Comparison of ENCODE assay signal across 7 cellular contexts in the genomic region with DNA sequence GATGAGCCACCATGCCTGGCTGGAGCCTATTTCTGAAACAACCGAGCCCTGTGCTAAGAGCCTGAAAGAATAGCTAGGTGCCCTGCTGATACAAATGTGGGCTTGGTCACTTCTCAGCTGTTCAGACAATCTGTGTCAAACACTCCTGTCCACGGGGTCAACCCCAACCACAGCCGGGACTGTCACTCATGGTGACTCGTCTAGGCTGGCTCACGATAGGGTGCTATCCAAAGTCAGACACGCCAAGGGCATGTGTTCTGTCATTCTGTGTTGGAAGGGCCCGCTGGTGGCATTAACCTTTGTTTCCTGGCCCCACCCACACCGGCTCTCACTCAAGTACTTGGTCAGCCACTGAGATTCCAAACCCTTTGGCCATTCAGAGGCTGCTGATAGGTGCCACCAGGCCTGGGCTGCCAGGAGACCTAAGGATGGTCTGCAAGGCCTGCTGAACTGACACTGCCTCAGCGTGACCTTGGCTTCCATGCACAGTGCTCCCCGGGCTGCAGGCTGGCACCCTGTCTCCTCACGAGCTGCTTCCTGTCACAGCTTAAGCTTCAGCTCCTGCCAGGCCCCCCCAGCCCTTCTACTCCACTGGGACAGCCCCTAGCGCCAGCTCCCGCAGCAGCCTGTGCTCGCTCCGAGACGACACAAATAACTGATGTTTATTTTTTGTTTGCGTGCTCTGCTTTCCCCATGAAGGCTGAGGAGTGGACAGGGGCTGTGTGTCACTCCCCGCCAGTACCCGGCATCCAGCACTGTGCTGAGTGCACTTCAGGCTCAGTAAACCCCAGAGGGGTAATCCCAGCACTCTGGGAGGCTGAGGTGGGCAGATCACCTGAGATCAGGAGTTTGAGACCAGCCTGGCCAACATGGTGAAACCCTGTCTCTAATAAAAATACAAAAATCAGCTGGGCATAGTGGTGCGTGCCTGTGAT. TPM values are rescaled to one million over a fixed set of nuclear protein-coding genes. Genes with fewer than 3 reads are reported as not detected.
A peak's percentile ranks its signal among the peaks of the same experiment; 100 is the strongest.
DNase-seq lines count a peak whose midpoint lies in the region; ATAC-seq and TF ChIP-seq lines count a peak whose summit lies in the region.

No MANE protein-coding gene starts in this region.

- H3K4me3 ChIP-seq in gastroesophageal sphincter = no peak overlapping the region
- peak overlapping the region; percentile 8 for H3K4me3 ChIP-seq in thoracic aorta

- H3K36me3 ChIP-seq in gastroesophageal sphincter (peaks cover 0 to 40% of the 10 kb centered on the region in 2 donors), thoracic aorta (peaks cover 23% of the 10 kb centered on the region)

- no peak overlapping the region for H3K4me3 Mint-ChIP-seq in Calu3 (ENCODE audit: low read depth, unreplicated experiment)

- peaks cover 49% of the 10 kb centered on the region for H3K36me3 Mint-ChIP-seq in Calu3 (ENCODE audit: insufficient read depth, unreplicated experiment)

- intact Hi-C loops in Calu3 (cut with micrococcal nuclease; ENCODE audit: unreplicated experiment) = no loop called here

- CTCF ChIA-PET in Calu3 (lab: Charles Lee) = interaction anchor here (1.1 kb wide), 1 partner anchor 15 kb away, joined by 3 read pairs; no protein-coding TSS in a partner anchor

- peak overlapping the region in 3 of 4 donors; percentile 78 to 97 (median 97) for H3K27ac ChIP-seq in gastroesophageal sphincter
- H3K27ac ChIP-seq in thoracic aorta = peak overlapping the region; percentile 56 to 83

- no TSS peak for BruUV-seq in Calu3 (replicated peaks; lab: Mats Ljungman, UMichigan)

- peak; percentile 22 for ATAC-seq in HG02759 (IDR thresholded peaks at IDR 0.05; ENCODE audit: unreplicated experiment)
- peak; percentile 27 to 36 for ATAC-seq in activated CD4-positive, CD25-positive, alpha-beta regulatory T cell treated with anti-CD3 and anti-CD28 coated beads, Interleukin-2, amount 50 U/mL, for 24 hours
- no peak for ATAC-seq in gastroesophageal sphincter
- no peak for ATAC-seq in thoracic aorta (ENCODE audit: insufficient number of reproducible peaks, low FRiP score, low read depth)

- no peak overlapping the region for H3K27ac Mint-ChIP-seq in Calu3 (ENCODE audit: unreplicated experiment)

- TF ChIP-seq CTCF in gastroesophageal sphincter (IDR thresholded peaks at IDR 0.05) (no peak), thoracic aorta (IDR thresholded peaks at IDR 0.05) (no peak), Calu3 (IDR thresholded peaks at IDR 0.05; ENCODE audit: unreplicated experiment) (no peak)

- H3K4me1 ChIP-seq in gastroesophageal sphincter = peaks cover 15 to 100% (median 67%) of the 10 kb centered on the region in 3 donors
- H3K4me1 ChIP-seq in thoracic aorta (ENCODE audit: control insufficient read depth in 1 of 2, low read depth in 2 of 2) = peaks cover 75 to 96% of the 10 kb centered on the region in 2 donors

- H3K9me3 ChIP-seq in gastroesophageal sphincter = no peaks in the 10 kb centered on the region
- no peaks in the 10 kb centered on the region for H3K9me3 ChIP-seq in thoracic aorta

- TF ChIP-seq POLR2A in gastroesophageal sphincter (IDR thresholded peaks at IDR 0.05) = no peak

- TF ChIP-seq EP300 in gastroesophageal sphincter (IDR thresholded peaks at IDR 0.05) = no peak

- peaks cover 28% of the 10 kb centered on the region for H3K4me1 Mint-ChIP-seq in Calu3 (ENCODE audit: low read depth, unreplicated experiment)

- DNase-seq in thoracic aorta (ENCODE audit: low spot score) (no peak), Calu3 (no peak), NCI-H82 treated with DMSO at 0.1 percent for 48 hours (lab: John Stamatoyannopoulos, UW; ENCODE audit: unreplicated experiment) (no peak), DMS79 treated with DMSO at 0.1 percent for 48 hours (lab: John Stamatoyannopoulos, UW) (no peak)

- no peaks in the 10 kb centered on the region for H3K9me3 Mint-ChIP-seq in Calu3 (ENCODE audit: low read depth, unreplicated experiment)

- H3K27me3 ChIP-seq in gastroesophageal sphincter (no peaks in the 10 kb centered on the region), thoracic aorta (replicated peaks; ENCODE audit: insufficient read depth) (no peaks in the 10 kb centered on the region)

- no peaks in the 10 kb centered on the region for H3K27me3 Mint-ChIP-seq in Calu3 (ENCODE audit: unreplicated experiment)

- WGBS in gastroesophageal sphincter (ENCODE audit: low coverage in 1 of 2), 2 donors = 69% methylated on average over 1 of the region's 20 CpGs; no CpG with 5 or more reads in 1 of the 2 donors

RNA-seq across cellular contexts. Expression of a gene that starts 14.3 kb away (rescaled TPM):
- total RNA-seq in gastroesophageal sphincter (under 1 TPM; 0.08 to 0.94 (median 0.22) TPM), thoracic aorta (1 to 10 TPM in 1 of 2 donors, under 1 TPM in 1; 0.68 to 1.2 TPM), Calu3 (2022) (26.5 and 33.0 TPM in 2 replicates)

RNA-seq across cellular contexts. Expression of a gene that starts 19.7 kb away (rescaled TPM):
- total RNA-seq in gastroesophageal sphincter (100 to 1,000 TPM in 2 of 4 donors, 10 to 100 TPM in 2; 92.1 to 188 (median 101) TPM), thoracic aorta (100 to 1,000 TPM in 1 of 2 donors, 10 to 100 TPM in 1; 67.4 to 140 TPM), Calu3 (2022) (92.8 and 101 TPM in 2 replicates)

RNA-seq across cellular contexts. Expression of a gene that starts 48.4 kb away (rescaled TPM):
- total RNA-seq in gastroesophageal sphincter = 10 to 100 TPM in 2 of 4 donors, 1 to 10 TPM in 2; 7.1 to 20.9 (median 11.6) TPM
- 10 to 100 TPM; 11.6 to 16.0 TPM for total RNA-seq in thoracic aorta
- 39.8 and 41.0 TPM in 2 replicates for total RNA-seq in Calu3 (2022)

RNA-seq across cellular contexts. Expression of a gene that starts 55.7 kb away (rescaled TPM):
- 10 to 100 TPM; 17.6 to 24.0 (median 19.6) TPM for total RNA-seq in gastroesophageal sphincter
- total RNA-seq in thoracic aorta = 10 to 100 TPM; 23.3 to 39.1 TPM
- 17.0 and 17.4 TPM in 2 replicates for total RNA-seq in Calu3 (2022)

RNA-seq across cellular contexts. Expression of a gene that starts 58.3 kb away (rescaled TPM):
- 10 to 100 TPM; 18.8 to 27.2 (median 26.3) TPM for total RNA-seq in gastroesophageal sphincter
- total RNA-seq in thoracic aorta = 10 to 100 TPM; 18.5 to 35.2 TPM
- total RNA-seq in Calu3 (2022) = 29.6 and 35.8 TPM in 2 replicates

Comparison
In these comparisons a context has a peak if more than half of its experiments do, and no peak if none do; other contexts are left out.
1. ATAC-seq: peak in HG02759 (single experiment) and activated CD4-positive, CD25-positive, alpha-beta regulatory T cell treated with anti-CD3 and anti-CD28 coated beads, Interleukin-2, amount 50 U/mL, for 24 hours (2 of 2); none in gastroesophageal sphincter (single experiment) and thoracic aorta (single experiment).
2. RNA of a gene that starts 14.3 kb away (total RNA-seq): 26.5 to 33.0 TPM in Calu3; 0.68 to 1.2 TPM in thoracic aorta and 0.08 to 0.94 TPM in gastroesophageal sphincter; every median in the first group is over 10 times any median in the second.